Comparison of ENCODE assay signal across 1 cellular context in genomic region chr9:137435381-137435891, GRCh38.
TF ChIP-seq lines count a peak whose summit lies in the region.

No MANE protein-coding gene starts in this region.

TF ChIP-seq in HCT116, 20 proteins besides CTCF, POLR2A, EP300 and RAD21 (continued from another document):
- TF ChIP-seq FOSL1 (IDR thresholded peaks at IDR 0.05; ENCODE audit: low read depth) (no peak), YY1 (IDR thresholded peaks at IDR 0.05; ENCODE audit: extremely low read depth, insufficient replicate concordance, low read depth, low read length) (no peak), JUND (IDR thresholded peaks at IDR 0.05) (no peak), CBX3 (IDR thresholded peaks at IDR 0.05; ENCODE audit: low read depth) (no peak), CEBPB (IDR thresholded peaks at IDR 0.05; ENCODE audit: low read depth) (no peak), EZH2 (IDR thresholded peaks at IDR 0.05) (no peak), EGR1 (IDR thresholded peaks at IDR 0.05; ENCODE audit: low read depth) (no peak)
